Comparison of ENCODE assay signal across 1 cellular context in genomic region chr12:14957769-14958168, GRCh38.
TF ChIP-seq lines count a peak whose summit lies in the region.

No MANE protein-coding gene starts in this region.

TF ChIP-seq in SK-N-SH, 30 proteins besides CTCF, POLR2A, EP300 and RAD21 (continued from another document):
- TF ChIP-seq ZBTB33 (IDR thresholded peaks at IDR 0.05; ENCODE audit: borderline replicate concordance, low read depth) (no peak), RFX5 (IDR thresholded peaks at IDR 0.05; ENCODE audit: low read length) (no peak), EZH2phosphoT487 (IDR thresholded peaks at IDR 0.05; ENCODE audit: borderline replicate concordance, low read depth) (no peak), YY1 (IDR thresholded peaks at IDR 0.05; ENCODE audit: low read depth) (no peak)
